20 cellular contexts compared by ENCODE assay signal in genomic region chr5:74355456-74355855, GRCh38.
A peak's percentile ranks its signal among the peaks of the same experiment; 100 is the strongest.
DNase-seq lines count a peak whose midpoint lies in the region; TF ChIP-seq lines count a peak whose summit lies in the region.
"Had no signal": no experiment of that assay in that cellular context is flagged by ENCODE, and none has a peak within 500 bp of the region (broad histone marks: within the 10 kb centered on the region; RNA-seq: fewer than 3 reads in every experiment).

No MANE protein-coding gene starts in this region.

- peaks cover 12% of the 10 kb centered on the region for H3K9me3 ChIP-seq in SJCRH30 (replicated peaks)
- H3K9me3 ChIP-seq: BE2C, HAP-1 had no signal

- H3K36me3 Mint-ChIP-seq in mesothelial cell of epicardium = no peaks in the 10 kb centered on the region
- H3K36me3 Mint-ChIP-seq: CD4-positive, CD25-positive, alpha-beta regulatory T cell; CD8-positive, alpha-beta memory T cell had no signal

- H3K4me3 Mint-ChIP-seq in mesothelial cell of epicardium = no peak overlapping the region
- H3K4me3 Mint-ChIP-seq: CD4-positive, CD25-positive, alpha-beta regulatory T cell; CD8-positive, alpha-beta memory T cell had no signal

- peak; percentile 6 for DNase-seq in NCI-H2171 treated with DMSO at 0.1 percent for 48 hours (lab: John Stamatoyannopoulos, UW)
- no peak for DNase-seq in NCI-H2171 (lab: John Stamatoyannopoulos, UW)
- no peak for DNase-seq in SJCRH30
- no peak for DNase-seq in mesothelial cell of epicardium (ENCODE audit: low spot score in 2 of 2, unreplicated experiment in 2 of 2)
- no peak for DNase-seq in NOMO-1 treated with DMSO at 0.1 percent for 48 hours (lab: John Stamatoyannopoulos, UW; ENCODE audit: unreplicated experiment)
- DNase-seq in activated gamma-delta T cell (lab: John Stamatoyannopoulos, UW) = no peak
- no peak for DNase-seq in activated naive CD4-positive, alpha-beta T cell treated with Interleukin-2 at 50 U/mL for 16 hours
- DNase-seq: ACHN; BE2C; C1 segment of cervical spinal cord; CD4-positive, CD25-positive, alpha-beta regulatory T cell; CD8-positive, alpha-beta memory T cell; COR-L47; DMS 273 treated with DMSO at 0.1 percent for 48 hours; DMS53; GF-D8; IMR-90 had no signal

- H3K27me3 ChIP-seq in SJCRH30 = no peaks in the 10 kb centered on the region
- H3K27me3 ChIP-seq: BE2C had no signal

- no peaks in the 10 kb centered on the region for H3K9me3 Mint-ChIP-seq in mesothelial cell of epicardium
- H3K9me3 Mint-ChIP-seq: CD8-positive, alpha-beta memory T cell had no signal

- H3K4me1 ChIP-seq in SJCRH30 = peaks cover 69% of the 10 kb centered on the region
- H3K4me1 ChIP-seq: BE2C, HAP-1 had no signal

- H3K27ac ChIP-seq in SJCRH30 = peak overlapping the region; percentile 68
- H3K27ac ChIP-seq: HL-60 had no signal

- no peak for TF ChIP-seq CTCF in mesothelial cell of epicardium (IDR thresholded peaks at IDR 0.05; ENCODE audit: unreplicated experiment)

- no peak overlapping the region for H3K4me3 ChIP-seq in SJCRH30
- H3K4me3 ChIP-seq: HAP-1, K562 had no signal

- H3K27me3 Mint-ChIP-seq in mesothelial cell of epicardium (ENCODE audit: low read depth) = no peaks in the 10 kb centered on the region
- H3K27me3 Mint-ChIP-seq: CD4-positive, CD25-positive, alpha-beta regulatory T cell had no signal

- H3K4me1 Mint-ChIP-seq in mesothelial cell of epicardium = peaks cover 35% of the 10 kb centered on the region
- H3K4me1 Mint-ChIP-seq: CD4-positive, CD25-positive, alpha-beta regulatory T cell; CD8-positive, alpha-beta memory T cell had no signal

- H3K36me3 ChIP-seq in SJCRH30 = no peaks in the 10 kb centered on the region
- H3K36me3 ChIP-seq: BE2C, HAP-1 had no signal

- peak overlapping the region; percentile 61 for H3K27ac Mint-ChIP-seq in mesothelial cell of epicardium
- H3K27ac Mint-ChIP-seq: CD4-positive, CD25-positive, alpha-beta regulatory T cell; CD8-positive, alpha-beta memory T cell had no signal
